In genomic region chr9:121662359-121662758, GRCh38 we compare ENCODE assay signal across 1 cellular context.
TF ChIP-seq lines count a peak whose summit lies in the region.

No MANE protein-coding gene starts in this region.

TF ChIP-seq in GM23338, 12 proteins besides CTCF, POLR2A, EP300 and RAD21:
- TF ChIP-seq ZNF462 (CRISPR knock-in tag; IDR thresholded peaks at IDR 0.05), result no peak
- TF ChIP-seq EZH2 (IDR thresholded peaks at IDR 0.05; ENCODE audit: low read depth, unreplicated experiment), result no peak
- TF ChIP-seq REST (IDR thresholded peaks at IDR 0.05; ENCODE audit: unreplicated experiment), result no peak
- TF ChIP-seq POLR2AphosphoS5 (IDR thresholded peaks at IDR 0.05; ENCODE audit: low read depth), result no peak
- no peak for TF ChIP-seq STAT1 (IDR thresholded peaks at IDR 0.05; ENCODE audit: unreplicated experiment)
- TF ChIP-seq NANOG (IDR thresholded peaks at IDR 0.05; ENCODE audit: borderline replicate concordance), result no peak
- TF ChIP-seq JUNB (IDR thresholded peaks at IDR 0.05; ENCODE audit: unreplicated experiment), result no peak
- no peak for TF ChIP-seq ZNF114 (CRISPR knock-in tag; IDR thresholded peaks at IDR 0.05)
- TF ChIP-seq CREB1 (CRISPR knock-in tag; IDR thresholded peaks at IDR 0.05; ENCODE audit: low read depth), result no peak
- no peak for TF ChIP-seq ETS1 (IDR thresholded peaks at IDR 0.05)
- no peak for TF ChIP-seq ZNF331 (CRISPR knock-in tag; IDR thresholded peaks at IDR 0.05; ENCODE audit: low read depth)
- TF ChIP-seq EZH2phosphoT487 (IDR thresholded peaks at IDR 0.05; ENCODE audit: unreplicated experiment), result no peak
